In the genomic region with DNA sequence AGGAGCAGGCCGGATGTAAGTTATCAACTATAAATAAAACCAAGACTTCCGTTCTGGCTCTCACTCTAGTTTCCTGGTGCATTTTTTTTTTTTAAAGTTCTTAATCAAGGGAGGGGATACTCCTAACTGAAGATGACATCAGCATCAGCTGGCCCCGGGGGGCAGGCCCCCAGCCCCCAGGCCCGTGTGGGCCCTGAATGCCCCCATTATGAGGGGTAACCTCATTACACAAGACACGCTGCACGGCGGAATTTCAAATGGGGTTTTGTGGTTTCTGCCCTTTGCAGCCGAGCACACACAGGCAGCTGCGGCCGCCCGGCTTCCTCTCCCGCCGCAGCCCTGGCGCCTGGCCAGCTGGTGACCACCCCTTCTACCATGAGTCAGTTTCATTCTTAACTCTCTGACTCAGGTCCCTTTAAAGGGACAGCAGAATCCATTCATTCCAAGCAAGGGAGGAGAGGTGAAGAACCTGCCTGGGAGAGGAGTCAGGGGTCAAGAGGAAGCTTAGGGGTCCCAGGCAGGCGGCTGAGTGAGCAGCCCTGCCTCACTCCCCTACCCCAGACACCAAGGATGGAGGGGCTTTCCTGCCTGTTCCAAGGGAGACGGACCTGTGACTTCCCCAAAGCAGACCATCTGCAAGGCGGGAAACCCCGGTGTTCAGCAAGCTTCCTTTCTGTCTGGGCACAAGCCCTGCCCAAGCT, we compare ENCODE assay signal across 9 cellular contexts. TPM values are rescaled to one million over a fixed set of nuclear protein-coding genes. Genes with fewer than 3 reads are reported as not detected.
DNase-seq lines count a peak whose midpoint lies in the region; ATAC-seq and TF ChIP-seq lines count a peak whose summit lies in the region.
"Had no signal": no experiment of that assay in that cellular context is flagged by ENCODE, and none has a peak within 500 bp of the region (broad histone marks: within the 10 kb centered on the region; RNA-seq: fewer than 3 reads in every experiment).

No MANE protein-coding gene starts in this region.

- H3K4me3 ChIP-seq in CD8-positive, alpha-beta memory T cell (ENCODE audit: low read length) = peak overlapping the region; percentile 52
- H3K4me3 ChIP-seq in SU-DHL-6 (ENCODE audit: insufficient read depth, low read length, poor library complexity, severe bottlenecking) = peak overlapping the region; percentile 19
- H3K4me3 ChIP-seq in sigmoid colon = peak overlapping the region in 2 of 4 donors; percentile 19 to 29
- H3K4me3 ChIP-seq: cardiac muscle cell had no signal

- no peaks in the 10 kb centered on the region for H3K27me3 Mint-ChIP-seq in CD8-positive, alpha-beta memory T cell
- H3K27me3 Mint-ChIP-seq in activated naive CD8-positive, alpha-beta T cell treated with anti-CD3 and anti-CD28 coated beads, Interleukin-2, amount 10 ng/mL, durations not matched to agents 7 days and 5 days = peaks cover 2% of the 10 kb centered on the region

- no peaks in the 10 kb centered on the region for H3K36me3 ChIP-seq in CD8-positive, alpha-beta memory T cell (ENCODE audit: insufficient read depth, low read length)
- H3K36me3 ChIP-seq in SU-DHL-6 (ENCODE audit: low read length) (no peaks in the 10 kb centered on the region), sigmoid colon (no peaks in the 10 kb centered on the region)
- H3K36me3 ChIP-seq: cardiac muscle cell had no signal

- peaks cover 58% of the 10 kb centered on the region for H3K4me1 ChIP-seq in CD8-positive, alpha-beta memory T cell (ENCODE audit: insufficient read depth, low read length)
- H3K4me1 ChIP-seq in sigmoid colon = peaks cover 0 to 39% (median 34%) of the 10 kb centered on the region in 4 donors

- no peaks in the 10 kb centered on the region for H3K9me3 ChIP-seq in CD8-positive, alpha-beta memory T cell (ENCODE audit: low read length)
- no peaks in the 10 kb centered on the region for H3K9me3 ChIP-seq in SU-DHL-6 (ENCODE audit: insufficient read depth, low read length)
- no peaks in the 10 kb centered on the region for H3K9me3 ChIP-seq in sigmoid colon

- no peak overlapping the region for H2AFZ ChIP-seq in SU-DHL-6 (ENCODE audit: low read depth, low read length, severe bottlenecking)

- DNase-seq in CD8-positive, alpha-beta memory T cell = peak; percentile 69 to 90 (median 74)
- DNase-seq in HUDEP-2 (lab: John Stamatoyannopoulos, UW; ENCODE audit: unreplicated experiment in 76 of 76) = peak in 72 of 76 experiments; percentile 18 to 89 (median 76)
- peak; percentile 91 for DNase-seq in activated naive CD8-positive, alpha-beta T cell treated with anti-CD3 and anti-CD28 coated beads, Interleukin-2, amount 10 ng/mL, durations not matched to agents 7 days and 5 days
- peak; percentile 96 for DNase-seq in left ventricle myocardium superior
- peak; percentile 93 for DNase-seq in sigmoid colon
- DNase-seq in cerebellum (ENCODE audit: low spot score) = no peak

- peak overlapping the region; percentile 22; the same call in 1 of the 2 replicates for H3K9ac ChIP-seq in SU-DHL-6 (ENCODE audit: low read length)

- POLR2A ChIA-PET in CD8-positive, alpha-beta memory T cell (lab: Charles Lee) = interaction anchor here (0.6 to 1.0 kb wide), 3 partner anchors 12 to 249 kb away, joined by 3 to 4 read pairs (median 3); a partner anchor contains a TSS
- POLR2A ChIA-PET in activated naive CD8-positive, alpha-beta T cell treated with anti-CD3 and anti-CD28 coated beads, Interleukin-2, amount 10 ng/mL, durations not matched to agents 7 days and 5 days (lab: Charles Lee) = interaction anchor here (0.5 to 4.3 kb wide), 11 partner anchors 9 to 1646 kb away, joined by 3 to 30 read pairs (median 3); a partner anchor contains a TSS

- peaks cover 8% of the 10 kb centered on the region; the same call in 1 of the 2 replicates for H3F3A ChIP-seq in SU-DHL-6 (ENCODE audit: insufficient read depth)

- no peak for TF ChIP-seq EP300 in sigmoid colon (IDR thresholded peaks at IDR 0.05)

- intact Hi-C loops in left ventricle myocardium superior (cut with micrococcal nuclease) (no loop called here), sigmoid colon (cut with DNase I) (loop anchor here (5.0 kb wide), 1 partner anchor 145 kb away; no protein-coding TSS in a partner anchor)

- peaks cover 0 to 3% (median 0%) of the 10 kb centered on the region in 5 donors for H3K9me3 Mint-ChIP-seq in CD8-positive, alpha-beta memory T cell
- H3K9me3 Mint-ChIP-seq in activated naive CD8-positive, alpha-beta T cell treated with anti-CD3 and anti-CD28 coated beads, Interleukin-2, amount 10 ng/mL, durations not matched to agents 7 days and 5 days = no peaks in the 10 kb centered on the region

- H3K27ac ChIP-seq in CD8-positive, alpha-beta memory T cell (ENCODE audit: low read depth, low read length) = peak overlapping the region; percentile 66
- H3K27ac ChIP-seq in SU-DHL-6 (ENCODE audit: low read depth, low read length) (peak overlapping the region; percentile 82), sigmoid colon (peak overlapping the region; percentile 70 to 77 (median 72))
- H3K27ac ChIP-seq: cardiac muscle cell had no signal

- H3K27ac Mint-ChIP-seq in CD8-positive, alpha-beta memory T cell = peak overlapping the region in 7 of 8 donors; percentile 76 to 98 (median 94)
- H3K27ac Mint-ChIP-seq in activated naive CD8-positive, alpha-beta T cell treated with anti-CD3 and anti-CD28 coated beads, Interleukin-2, amount 10 ng/mL, durations not matched to agents 7 days and 5 days = peak overlapping the region; percentile 98

- H3K9me2 ChIP-seq in SU-DHL-6 (replicated peaks; ENCODE audit: insufficient read depth, low read length) = no peaks in the 10 kb centered on the region

- peak overlapping the region; percentile 59 for H3K4me2 ChIP-seq in SU-DHL-6 (ENCODE audit: low read depth, low read length, poor library complexity, severe bottlenecking)

- TF ChIP-seq CTCF in SU-DHL-6 (IDR thresholded peaks at IDR 0.05; ENCODE audit: insufficient read depth, low read length, poor library complexity, severe bottlenecking) (no peak), sigmoid colon (IDR thresholded peaks at IDR 0.05) (no peak)

- H4K20me1 ChIP-seq in SU-DHL-6 (ENCODE audit: low read depth, low read length) = no peaks in the 10 kb centered on the region

- H3K4me3 Mint-ChIP-seq in CD8-positive, alpha-beta memory T cell = peak overlapping the region; percentile 58 to 81 (median 78)
- peak overlapping the region; percentile 87 for H3K4me3 Mint-ChIP-seq in activated naive CD8-positive, alpha-beta T cell treated with anti-CD3 and anti-CD28 coated beads, Interleukin-2, amount 10 ng/mL, durations not matched to agents 7 days and 5 days

- CTCF ChIA-PET in CD8-positive, alpha-beta memory T cell (lab: Charles Lee) = interaction anchor here (0.7 to 4.0 kb wide), 6 partner anchors 10 to 888 kb away, joined by 3 to 13 read pairs (median 3); no protein-coding TSS in a partner anchor

- no peaks in the 10 kb centered on the region for H3K79me2 ChIP-seq in SU-DHL-6 (ENCODE audit: insufficient read depth, low read length)

- no peaks in the 10 kb centered on the region for H3K36me3 Mint-ChIP-seq in CD8-positive, alpha-beta memory T cell
- H3K36me3 Mint-ChIP-seq in activated naive CD8-positive, alpha-beta T cell treated with anti-CD3 and anti-CD28 coated beads, Interleukin-2, amount 10 ng/mL, durations not matched to agents 7 days and 5 days = no peaks in the 10 kb centered on the region

- ATAC-seq in GM21390 (IDR thresholded peaks at IDR 0.05; ENCODE audit: unreplicated experiment) = peak; percentile 57
- peak; percentile 72 for ATAC-seq in activated naive CD8-positive, alpha-beta T cell treated with anti-CD3 and anti-CD28 coated beads, Interleukin-2, amount 10 ng/mL, durations not matched to agents 7 days and 5 days (ENCODE audit: low read depth)
- peak; percentile 86 for ATAC-seq in left ventricle myocardium superior

- 5 to 11% methylated on average over 18 of the region's 18 CpGs for WGBS in sigmoid colon, 2 donors

- H3K4me1 Mint-ChIP-seq in CD8-positive, alpha-beta memory T cell = peaks cover 46 to 74% (median 53%) of the 10 kb centered on the region in 3 donors
- peaks cover 42% of the 10 kb centered on the region for H3K4me1 Mint-ChIP-seq in activated naive CD8-positive, alpha-beta T cell treated with anti-CD3 and anti-CD28 coated beads, Interleukin-2, amount 10 ng/mL, durations not matched to agents 7 days and 5 days

- no peaks in the 10 kb centered on the region for H3K27me3 ChIP-seq in CD8-positive, alpha-beta memory T cell (ENCODE audit: insufficient read depth, low read length, poor library complexity, severe bottlenecking)
- H3K27me3 ChIP-seq in SU-DHL-6 (ENCODE audit: low read length) (no peaks in the 10 kb centered on the region), sigmoid colon (no peaks in the 10 kb centered on the region)
- H3K27me3 ChIP-seq: cardiac muscle cell had no signal

- TF ChIP-seq POLR2A in sigmoid colon (IDR thresholded peaks at IDR 0.05) = no peak

RNA-seq across cellular contexts. Expression of a gene that starts 3.4 kb away (rescaled TPM):
- total RNA-seq in CD8-positive, alpha-beta memory T cell = under 1 TPM in 1 of 2 experiments, not detected in 1; 0.89 TPM
- not detected for polyA plus RNA-seq in CD8-positive, alpha-beta memory T cell
- total RNA-seq in activated naive CD8-positive, alpha-beta T cell treated with anti-CD3 and anti-CD28 coated beads, Interleukin-2, amount 10 ng/mL, durations not matched to agents 7 days and 5 days = not detected
- total RNA-seq in left ventricle myocardium superior (not detected), sigmoid colon (not detected), cerebellum (not detected)
- polyA plus RNA-seq in sigmoid colon = 10 to 100 TPM in 2 of 3 donors, 1 to 10 TPM in 1; 1.2 to 11.1 (median 10.1) TPM
- polyA plus RNA-seq: cardiac muscle cell had no signal
